Comparison of ENCODE assay signal across 9 cellular contexts in genomic region chr19:13052447-13053232, GRCh38. TPM values are rescaled to one million over a fixed set of nuclear protein-coding genes. Genes with fewer than 3 reads are reported as not detected.
DNase-seq lines count a peak whose midpoint lies in the region; ATAC-seq and TF ChIP-seq lines count a peak whose summit lies in the region.
"Had no signal": no experiment of that assay in that cellular context is flagged by ENCODE, and none has a peak within 500 bp of the region (broad histone marks: within the 10 kb centered on the region; RNA-seq: fewer than 3 reads in every experiment).

No MANE protein-coding gene starts in this region.

- no peak for TF ChIP-seq POLR2A in upper lobe of left lung (IDR thresholded peaks at IDR 0.05)

- peaks cover 18% of the 10 kb centered on the region for H3K27me3 Mint-ChIP-seq in activated CD4-positive, alpha-beta T cell treated with anti-CD3 and anti-CD28 coated beads, Interleukin-2, amount 10 ng/mL, durations not matched to agents 24 days and 14 days
- peaks cover 90% of the 10 kb centered on the region for H3K27me3 Mint-ChIP-seq in neural progenitor cell (ENCODE audit: insufficient read depth, low read depth)

- H3K27ac ChIP-seq in cingulate gyrus (ENCODE audit: low read depth, low read length) = peak overlapping the region; percentile 92
- H3K27ac ChIP-seq in neural progenitor cell = no peak overlapping the region
- peak overlapping the region; percentile 86 to 97 (median 96) for H3K27ac ChIP-seq in upper lobe of left lung

- H3K9ac ChIP-seq in neural progenitor cell = no peak overlapping the region

- intact Hi-C loops in activated CD4-positive, alpha-beta T cell treated with anti-CD3 and anti-CD28 coated beads, Interleukin-2, amount 10 ng/mL, durations not matched to agents 24 days and 14 days (cut with micrococcal nuclease) = no loop called here

- no peak overlapping the region for H2AFZ ChIP-seq in neural progenitor cell (replicated peaks)

- no peak for DNase-seq in activated CD4-positive, alpha-beta T cell treated with anti-CD3 and anti-CD28 coated beads, Interleukin-2, amount 10 ng/mL, durations not matched to agents 24 days and 14 days
- DNase-seq in activated CD4-positive, alpha-beta T cell treated with anti-CD3 and anti-CD28 coated beads, Interleukin-2, amount 50 U/mL, for 48 hours = no peak
- DNase-seq in neural progenitor cell (ENCODE audit: low spot score) (no peak), upper lobe of left lung (no peak), DMS153 (lab: John Stamatoyannopoulos, UW) (no peak), COLO668 (lab: John Stamatoyannopoulos, UW; ENCODE audit: unreplicated experiment) (no peak)
- DNase-seq: KBM-7 had no signal

- no peaks in the 10 kb centered on the region for H3K79me2 ChIP-seq in neural progenitor cell (ENCODE audit: low read depth)

- H3F3A ChIP-seq in neural progenitor cell (ENCODE audit: low read depth) = peaks cover 29% of the 10 kb centered on the region

- no peak for TF ChIP-seq CTCF in neural progenitor cell (IDR thresholded peaks at IDR 0.05)
- TF ChIP-seq CTCF in upper lobe of left lung (IDR thresholded peaks at IDR 0.05) = no peak

- WGBS in upper lobe of left lung, 2 donors = 30 to 53% methylated on average over 9 to 12 of the region's 12 CpGs

- no peaks in the 10 kb centered on the region for H3K36me3 Mint-ChIP-seq in activated CD4-positive, alpha-beta T cell treated with anti-CD3 and anti-CD28 coated beads, Interleukin-2, amount 10 ng/mL, durations not matched to agents 24 days and 14 days (ENCODE audit: low read depth)
- H3K36me3 Mint-ChIP-seq in neural progenitor cell = no peaks in the 10 kb centered on the region

- no peaks in the 10 kb centered on the region for H3K9me3 Mint-ChIP-seq in activated CD4-positive, alpha-beta T cell treated with anti-CD3 and anti-CD28 coated beads, Interleukin-2, amount 10 ng/mL, durations not matched to agents 24 days and 14 days
- peaks cover 8% of the 10 kb centered on the region for H3K9me3 Mint-ChIP-seq in neural progenitor cell

- H3K27ac Mint-ChIP-seq in activated CD4-positive, alpha-beta T cell treated with anti-CD3 and anti-CD28 coated beads, Interleukin-2, amount 10 ng/mL, durations not matched to agents 24 days and 14 days = peak overlapping the region; percentile 29
- peak overlapping the region; percentile 46 for H3K27ac Mint-ChIP-seq in neural progenitor cell

- H3K4me3 ChIP-seq in neural progenitor cell (no peak overlapping the region), upper lobe of left lung (no peak overlapping the region)

- TF ChIP-seq EP300 in upper lobe of left lung (IDR thresholded peaks at IDR 0.05) = no peak

- H3K9me3 ChIP-seq in neural progenitor cell (ENCODE audit: low read depth) (no peaks in the 10 kb centered on the region), upper lobe of left lung (no peaks in the 10 kb centered on the region)

- H3K4me3 Mint-ChIP-seq in activated CD4-positive, alpha-beta T cell treated with anti-CD3 and anti-CD28 coated beads, Interleukin-2, amount 10 ng/mL, durations not matched to agents 24 days and 14 days = no peak overlapping the region
- peak overlapping the region; percentile 59 for H3K4me3 Mint-ChIP-seq in neural progenitor cell

- H3K36me3 ChIP-seq in neural progenitor cell (no peaks in the 10 kb centered on the region), upper lobe of left lung (no peaks in the 10 kb centered on the region)

- peaks cover 69% of the 10 kb centered on the region for H4K20me1 ChIP-seq in neural progenitor cell (ENCODE audit: low read depth)

- H3K4me1 ChIP-seq in neural progenitor cell (peaks cover 68% of the 10 kb centered on the region), upper lobe of left lung (peaks cover 71 to 87% (median 82%) of the 10 kb centered on the region in 4 donors)

- ATAC-seq in upper lobe of left lung (ENCODE audit: low FRiP score in 2 of 2) = no peak
- ATAC-seq in activated CD4-positive, CD25-positive, alpha-beta regulatory T cell treated with anti-CD3 and anti-CD28 coated beads, Interleukin-2, amount 50 U/mL, for 24 hours = no peak

- H3K4me1 Mint-ChIP-seq in activated CD4-positive, alpha-beta T cell treated with anti-CD3 and anti-CD28 coated beads, Interleukin-2, amount 10 ng/mL, durations not matched to agents 24 days and 14 days = peaks cover 6% of the 10 kb centered on the region
- H3K4me1 Mint-ChIP-seq in neural progenitor cell = peaks cover 54% of the 10 kb centered on the region

- H3K27me3 ChIP-seq in neural progenitor cell = peaks cover 98% of the 10 kb centered on the region
- no peaks in the 10 kb centered on the region for H3K27me3 ChIP-seq in upper lobe of left lung

- H3K4me2 ChIP-seq in neural progenitor cell = peak overlapping the region; percentile 68

RNA-seq across cellular contexts. Expression of gene LYL1, which starts 50.0 kb away (rescaled TPM):
- total RNA-seq in activated CD4-positive, alpha-beta T cell treated with anti-CD3 and anti-CD28 coated beads, Interleukin-2, amount 10 ng/mL, durations not matched to agents 24 days and 14 days = 2.1 and 2.4 TPM in 2 replicates
- total RNA-seq in neural progenitor cell (ENCODE audit: low replicate concordance) (0.88 and 2.2 TPM in 2 replicates), upper lobe of left lung (10 to 100 TPM; 22.6 to 55.5 (median 31.4) TPM)

RNA-seq across cellular contexts. Expression of gene NFIX, which starts 57.4 kb away (rescaled TPM):
- total RNA-seq in activated CD4-positive, alpha-beta T cell treated with anti-CD3 and anti-CD28 coated beads, Interleukin-2, amount 10 ng/mL, durations not matched to agents 24 days and 14 days = 8.3 and 10.4 TPM in 2 replicates
- total RNA-seq in neural progenitor cell (ENCODE audit: low replicate concordance) (0.06 TPM in 2 replicates), upper lobe of left lung (100 to 1,000 TPM in 3 of 6 donors, 10 to 100 TPM in 3; 64.0 to 188 (median 107) TPM)
